Comparison of ENCODE assay signal across 19 cellular contexts in genomic region chr12:56231184-56231582, GRCh38. TPM values are rescaled to one million over a fixed set of nuclear protein-coding genes. Genes with fewer than 3 reads are reported as not detected.
DNase-seq lines count a peak whose midpoint lies in the region; ATAC-seq, FAIRE-seq and TF ChIP-seq lines count a peak whose summit lies in the region.
"Had no signal": no experiment of that assay in that cellular context is flagged by ENCODE, and none has a peak within 500 bp of the region (broad histone marks: within the 10 kb centered on the region; RNA-seq: fewer than 3 reads in every experiment).

No MANE protein-coding gene starts in this region.

- H3K9me3 ChIP-seq in Caco-2 (no peaks in the 10 kb centered on the region), mucosa of stomach (ENCODE audit: control insufficient read depth, low read length) (no peaks in the 10 kb centered on the region), small intestine (ENCODE audit: control insufficient read depth, low read depth) (no peaks in the 10 kb centered on the region)
- H3K9me3 ChIP-seq: BLaER1 treated with 17β-estradiol and CSF1 and Interleukin-3, amounts not matched to agents 10 nM and 100 nM had no signal

- 31 to 61% (median 43%) methylated on average over 10 to 11 of the region's 11 CpGs for WGBS in small intestine, 3 donors

- H3K4me3 Mint-ChIP-seq in Caco-2 (ENCODE audit: unreplicated experiment): peak overlapping the region; percentile 86
- H3K4me3 Mint-ChIP-seq in effector memory CD8-positive, alpha-beta T cell: no peak overlapping the region

- H3K9me3 Mint-ChIP-seq in Caco-2 (ENCODE audit: unreplicated experiment): no peaks in the 10 kb centered on the region
- no peaks in the 10 kb centered on the region for H3K9me3 Mint-ChIP-seq in effector memory CD8-positive, alpha-beta T cell
- H3K9me3 Mint-ChIP-seq: CD8-positive, alpha-beta memory T cell had no signal

- H3K36me3 Mint-ChIP-seq in Caco-2 (ENCODE audit: insufficient read depth, unreplicated experiment): peaks cover 28% of the 10 kb centered on the region
- H3K36me3 Mint-ChIP-seq in effector memory CD8-positive, alpha-beta T cell (ENCODE audit: insufficient read depth): peaks cover 2% of the 10 kb centered on the region

- peaks cover 25% of the 10 kb centered on the region for H3K4me1 Mint-ChIP-seq in Caco-2 (ENCODE audit: low read depth, unreplicated experiment)
- peaks cover 2 to 5% of the 10 kb centered on the region in 2 donors for H3K4me1 Mint-ChIP-seq in effector memory CD8-positive, alpha-beta T cell (ENCODE audit: low read depth in 2 of 2)

- no peak for FAIRE-seq in small intestine (lab: Jason Lieb, UNC)
- FAIRE-seq in RCC 7860 (lab: Jason Lieb, UNC): no peak

- H3K4me3 ChIP-seq in Caco-2 (ENCODE audit: low read depth, low read length) (peak overlapping the region; percentile 43), mucosa of stomach (ENCODE audit: low read length) (no peak overlapping the region), small intestine (ENCODE audit: low read depth in 1 of 2, low read length in 2 of 2) (peak overlapping the region in 1 of 2 donors; percentile 65)
- H3K4me3 ChIP-seq: BLaER1 treated with 17β-estradiol and CSF1 and Interleukin-3, amounts not matched to agents 10 nM and 100 nM; GM23248 had no signal

- H3K36me3 ChIP-seq in Caco-2 (ENCODE audit: control insufficient read depth, insufficient read depth, low read length): peaks cover 4% of the 10 kb centered on the region
- H3K36me3 ChIP-seq in mucosa of stomach (ENCODE audit: control insufficient read depth, insufficient read depth, low read length): no peaks in the 10 kb centered on the region
- peaks cover under 1 to 3% of the 10 kb centered on the region in 2 donors for H3K36me3 ChIP-seq in small intestine (ENCODE audit: control insufficient read depth in 2 of 2, insufficient read depth in 2 of 2, low read length in 2 of 2)

- TF ChIP-seq CTCF in Caco-2 (IDR thresholded peaks at IDR 0.05; ENCODE audit: insufficient read depth in 1 of 2, low read depth in 1 of 2, low read length in 1 of 2, severe bottlenecking in 1 of 2, unreplicated experiment in 1 of 2): no peak

- peak overlapping the region; percentile 6 for H3K9ac ChIP-seq in mucosa of stomach (ENCODE audit: low read length)
- H3K9ac ChIP-seq: GM23248 had no signal

- peak overlapping the region; percentile 85 for H3K27ac Mint-ChIP-seq in Caco-2 (ENCODE audit: unreplicated experiment)
- H3K27ac Mint-ChIP-seq in effector memory CD8-positive, alpha-beta T cell: peak overlapping the region in 1 of 2 donors; percentile 7

- POLR2A ChIA-PET in Caco-2 (lab: Charles Lee): interaction anchor here (0.8 to 2.0 kb wide), 4 partner anchors 9 to 129 kb away, joined by 3 to 13 read pairs (median 4); partner anchors contain the start of genes RNF41, SMARCC2 and STAT2

- H3K27ac ChIP-seq in small intestine (ENCODE audit: low read depth in 1 of 2, low read length in 1 of 2): peak overlapping the region; percentile 65 to 84
- H3K27ac ChIP-seq: BLaER1 treated with 17β-estradiol and CSF1 and Interleukin-3, amounts not matched to agents 10 nM and 100 nM; GM23248 had no signal

- intact Hi-C loops in Caco-2 (cut with micrococcal nuclease; ENCODE audit: unreplicated experiment): loop anchor here (2.0 kb wide), 3 partner anchors 26 to 70 kb away; partner anchors contain the start of genes COQ10A and CS

- ATAC-seq in esophagus mucosa (peak; percentile 20), HG03097 (IDR thresholded peaks at IDR 0.05; ENCODE audit: low FRiP score, unreplicated experiment) (no peak)
- no peak for ATAC-seq in effector memory CD8-positive, alpha-beta T cell (replicated peaks)

- H3K27me3 ChIP-seq in Caco-2 (replicated peaks; ENCODE audit: control insufficient read depth, insufficient read depth, low read length): no peaks in the 10 kb centered on the region
- H3K27me3 ChIP-seq in mucosa of stomach (ENCODE audit: control insufficient read depth, insufficient read depth, low read length): no peaks in the 10 kb centered on the region
- H3K27me3 ChIP-seq in small intestine (ENCODE audit: control insufficient read depth in 2 of 2, insufficient read depth in 2 of 2, low read length in 2 of 2): no peaks in the 10 kb centered on the region
- H3K27me3 ChIP-seq: BLaER1 treated with 17β-estradiol and CSF1 and Interleukin-3, amounts not matched to agents 10 nM and 100 nM had no signal

- H3K27me3 Mint-ChIP-seq in Caco-2 (ENCODE audit: insufficient read depth, unreplicated experiment): no peaks in the 10 kb centered on the region
- no peaks in the 10 kb centered on the region for H3K27me3 Mint-ChIP-seq in effector memory CD8-positive, alpha-beta T cell
- H3K27me3 Mint-ChIP-seq: CD8-positive, alpha-beta memory T cell had no signal

- DNase-seq in Caco-2 (no peak), small intestine (no peak), RCC 7860 (ENCODE audit: low spot score) (no peak)
- DNase-seq in central memory CD4-positive, alpha-beta T cell: no peak
- DNase-seq in effector memory CD8-positive, alpha-beta T cell: no peak
- DNase-seq: CD8-positive, alpha-beta memory T cell; DMS79 treated with DMSO at 0.1 percent for 48 hours; GM23248; KBM-7; NCI-H1417 treated with DMSO at 0.1 percent for 48 hours; NCI-H1930; NCI-H748 treated with DMSO at 0.1 percent for 48 hours; OCI-M1 had no signal

- BruUV-seq in Caco-2 (replicated peaks; lab: Mats Ljungman, UMichigan): no TSS peak

- H3K4me1 ChIP-seq in Caco-2 (peaks cover 29% of the 10 kb centered on the region), mucosa of stomach (ENCODE audit: control insufficient read depth, insufficient read depth, low read length) (peaks cover 19% of the 10 kb centered on the region), small intestine (ENCODE audit: control insufficient read depth in 2 of 2, insufficient read depth in 1 of 2, low read depth in 1 of 2, low read length in 1 of 2) (no peaks in the 10 kb centered on the region)

- CTCF ChIA-PET in Caco-2 (lab: Charles Lee): interaction anchor here (0.7 to 1.8 kb wide), 5 partner anchors 10 to 41 kb away, joined by 3 to 15 read pairs (median 3); partner anchors contain the start of gene RNF41

RNA-seq across cellular contexts. Expression of gene SLC39A5, which starts 1.3 kb away (rescaled TPM):
- total RNA-seq in Caco-2 (2022) (83.1 and 110 TPM in 2 replicates), esophagus mucosa (not detected)
- polyA plus RNA-seq in small intestine: 100 to 1,000 TPM; 178 to 425 (median 309) TPM
- total RNA-seq: A172, G401, GM23248 had no signal
- polyA plus RNA-seq: CD8-positive, alpha-beta memory T cell; GM23248 had no signal

RNA-seq across cellular contexts. Expression of gene NABP2, which starts 7.0 kb away (rescaled TPM):
- total RNA-seq in Caco-2 (2022) (32.1 and 37.7 TPM in 2 replicates), esophagus mucosa (26.5 TPM)
- polyA plus RNA-seq in small intestine: 10 to 100 TPM; 29.1 to 47.4 (median 40.0) TPM

RNA-seq across cellular contexts. Expression of gene RNF41, which starts 9.5 kb away (rescaled TPM):
- total RNA-seq in Caco-2 (2022): 48.0 and 53.4 TPM in 2 replicates
- total RNA-seq in esophagus mucosa: 26.9 TPM
- 10 to 100 TPM; 11.4 to 24.4 (median 12.2) TPM for polyA plus RNA-seq in small intestine

RNA-seq across cellular contexts. Expression of gene ANKRD52, which starts 27.0 kb away (rescaled TPM):
- total RNA-seq in Caco-2 (2022): 34.6 and 46.3 TPM in 2 replicates
- total RNA-seq in esophagus mucosa: 19.8 TPM
- 10 to 100 TPM in 1 of 3 donors, 1 to 10 TPM in 2; 5.1 to 13.0 (median 7.6) TPM for polyA plus RNA-seq in small intestine

RNA-seq across cellular contexts. Expression of gene COQ10A, which starts 35.6 kb away (rescaled TPM):
- total RNA-seq in Caco-2 (2022) (16.7 and 18.4 TPM in 2 replicates), esophagus mucosa (3.1 TPM)
- 10 to 100 TPM in 1 of 3 donors, 1 to 10 TPM in 2; 5.4 to 10.5 (median 5.6) TPM for polyA plus RNA-seq in small intestine

Comparison
In these comparisons a context has a peak if more than half of its experiments do, and no peak if none do; other contexts are left out.
1. RNA of gene SLC39A5, which starts 1.3 kb away (total RNA-seq): 83.1 to 110 TPM in Caco-2; not detected in esophagus mucosa (single experiment); every median in the first group is over 10 times any median in the second.